In the genomic region with DNA sequence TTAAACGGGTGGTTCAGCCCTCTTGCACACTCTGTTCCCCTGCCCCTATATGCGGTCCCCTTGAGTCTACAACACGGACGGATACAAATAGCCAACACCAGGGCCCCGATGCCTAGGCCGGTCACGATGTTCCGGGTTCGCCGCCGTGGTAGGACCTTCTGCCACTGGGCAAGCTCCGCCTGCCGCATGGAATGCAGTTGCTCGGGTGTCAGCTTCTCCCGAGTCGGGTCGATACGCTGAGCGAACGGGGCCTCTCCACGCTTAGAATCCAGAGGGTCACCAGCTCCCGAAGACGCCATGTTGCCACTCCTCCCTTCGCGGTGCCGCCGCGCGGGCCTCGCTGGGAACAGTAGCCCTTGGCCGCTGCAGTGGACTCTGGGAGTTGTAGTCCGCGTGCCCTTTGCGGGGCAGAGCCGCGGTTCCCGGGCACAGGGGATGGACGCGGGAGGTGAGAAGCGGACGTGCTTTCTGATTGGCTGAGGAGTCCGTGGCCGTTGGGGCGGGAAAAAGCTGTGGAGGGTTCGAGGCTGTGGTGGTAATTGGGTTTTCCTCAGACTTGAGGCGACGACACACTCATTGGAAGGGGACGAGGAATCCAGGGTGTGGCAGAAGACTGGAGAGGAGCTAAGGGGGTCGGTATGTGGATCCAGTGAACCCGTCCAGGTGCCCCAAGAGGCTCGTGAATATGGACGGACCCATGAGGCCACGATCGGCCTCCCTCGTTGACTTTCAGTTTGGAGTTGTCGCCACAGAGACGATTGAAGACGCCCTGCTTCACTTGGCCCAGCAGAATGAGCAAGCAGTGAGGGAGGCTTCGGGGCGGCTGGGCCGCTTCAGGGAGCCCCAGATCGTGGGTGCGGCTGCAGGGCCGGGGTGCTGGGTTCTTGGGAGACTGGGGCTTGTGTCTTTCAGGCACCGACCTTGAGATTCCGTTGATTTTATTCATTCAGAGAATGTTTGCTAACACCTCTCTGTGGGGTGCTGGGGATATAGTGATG, we compare ENCODE assay signal across 8 cellular contexts. TPM values are rescaled to one million over a fixed set of nuclear protein-coding genes. Genes with fewer than 3 reads are reported as not detected.
A peak's percentile ranks its signal among the peaks of the same experiment; 100 is the strongest.
DNase-seq lines count a peak whose midpoint lies in the region; ATAC-seq and TF ChIP-seq lines count a peak whose summit lies in the region.

CNTD1 (plus strand) TSS at position 479 of the 998 bp plus-strand sequence; CDS start at position 686, 207 bp downstream.
A gene with protein sequence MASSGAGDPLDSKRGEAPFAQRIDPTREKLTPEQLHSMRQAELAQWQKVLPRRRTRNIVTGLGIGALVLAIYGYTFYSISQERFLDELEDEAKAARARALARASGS (minus strand): TSS at position 322 of the 998 bp plus-strand sequence. CDS start 23 bp downstream, at position 299.

- peak within 1 kb of the TSS; percentile 44 for H2AK5ac ChIP-seq in trophoblast cell (ENCODE audit: low read length)

- TF ChIP-seq POLR2A in heart left ventricle (IDR thresholded peaks at IDR 0.05), result no peak
- no peak for TF ChIP-seq POLR2A in tibial nerve (IDR thresholded peaks at IDR 0.05)

- peak within 1 kb of the TSS; percentile 96 for H2AFZ ChIP-seq in trophoblast cell (ENCODE audit: insufficient read depth, low read length, poor library complexity)

- TF ChIP-seq CTCF in heart left ventricle (IDR thresholded peaks at IDR 0.05) (peak in 1 of 12 donors; percentile 3), tibial nerve (IDR thresholded peaks at IDR 0.05) (no peak)

- no peak within 1 kb of the TSS for H3K23ac ChIP-seq in trophoblast cell (ENCODE audit: low read length)

- H3K4me1 ChIP-seq in heart left ventricle, result peaks cover 3 to 25% (median 16%) of the 10 kb centered on the region in 12 donors
- peaks cover 4 to 9% of the 10 kb centered on the region in 2 experiments for H3K4me1 ChIP-seq in trophoblast cell (ENCODE audit: control insufficient read depth in 1 of 2, insufficient read depth in 2 of 2, low read length in 2 of 2)
- H3K4me1 ChIP-seq in tibial nerve, result peaks cover 0 to 29% (median 11%) of the 10 kb centered on the region in 4 donors

- H3K36me3 Mint-ChIP-seq in activated naive CD8-positive, alpha-beta T cell treated with anti-CD3 and anti-CD28 coated beads, Interleukin-2, amount 50 U/mL, for 24 hours (ENCODE audit: low read depth), result peaks cover 6% of the 10 kb centered on the region

- intact Hi-C loops in heart left ventricle (cut with DNase I), result no loop called here

- peak within 1 kb of the TSS in 11 of 12 donors; percentile 76 to 89 (median 80) for H3K27ac ChIP-seq in heart left ventricle
- peak within 1 kb of the TSS; percentile 31 for H3K27ac ChIP-seq in trophoblast cell (ENCODE audit: low read depth, low read length)
- H3K27ac ChIP-seq in tibial nerve, result peak within 1 kb of the TSS; percentile 49 to 84 (median 76)

- peak within 1 kb of the TSS; percentile 82 for H3K4ac ChIP-seq in trophoblast cell (ENCODE audit: low read depth, low read length)

- H3K27ac Mint-ChIP-seq in activated naive CD8-positive, alpha-beta T cell treated with anti-CD3 and anti-CD28 coated beads, Interleukin-2, amount 50 U/mL, for 24 hours, result peak within 1 kb of the TSS; percentile 70

- peak; percentile 86 for ATAC-seq in GM21619 (IDR thresholded peaks at IDR 0.05; ENCODE audit: unreplicated experiment)
- peak; percentile 99 for ATAC-seq in activated naive CD8-positive, alpha-beta T cell treated with anti-CD3 and anti-CD28 coated beads, Interleukin-2, amount 50 U/mL, for 24 hours
- peak; percentile 96 to 99 (median 98) for ATAC-seq in heart left ventricle

- H3K4me3 ChIP-seq in heart left ventricle (peak within 1 kb of the TSS; percentile 71 to 96 (median 91)), trophoblast cell (ENCODE audit: low read depth, low read length) (peak within 1 kb of the TSS; percentile 97), tibial nerve (peak within 1 kb of the TSS; percentile 57 to 90 (median 78))

- no peaks in the 10 kb centered on the region for H3K27me3 ChIP-seq in heart left ventricle
- no peaks in the 10 kb centered on the region for H3K27me3 ChIP-seq in trophoblast cell (ENCODE audit: insufficient read depth, low read length)
- no peaks in the 10 kb centered on the region for H3K27me3 ChIP-seq in tibial nerve

- peak in 1 of 2 donors; percentile 77 for TF ChIP-seq EP300 in tibial nerve (IDR thresholded peaks at IDR 0.05)

- peaks cover 2% of the 10 kb centered on the region for H3K27me3 Mint-ChIP-seq in activated naive CD8-positive, alpha-beta T cell treated with anti-CD3 and anti-CD28 coated beads, Interleukin-2, amount 50 U/mL, for 24 hours

- peak within 1 kb of the TSS; percentile 98 for H4K8ac ChIP-seq in trophoblast cell (ENCODE audit: low read depth, low read length)

- H3K9me3 ChIP-seq in heart left ventricle (no peaks in the 10 kb centered on the region), trophoblast cell (ENCODE audit: insufficient read depth, low read depth, low read length) (no peaks in the 10 kb centered on the region), tibial nerve (no peaks in the 10 kb centered on the region)

- H3K9ac ChIP-seq in trophoblast cell (ENCODE audit: low read length), result peak within 1 kb of the TSS; percentile 98

- peak within 1 kb of the TSS; percentile 74 for H2BK120ac ChIP-seq in trophoblast cell (ENCODE audit: insufficient read depth, low read length, poor library complexity)

- 25 to 26% (median 26%) methylated on average over 61 to 66 of the region's 66 CpGs for WGBS in heart left ventricle, 4 donors
- WGBS in trophoblast cell (ENCODE audit: extremely low coverage, insufficient coverage, insufficient read length), result no CpG with 5 or more reads among the region's 66 CpGs
- 30 to 34% methylated on average over 50 to 56 of the region's 66 CpGs for WGBS in tibial nerve, 2 donors

- peak within 1 kb of the TSS; percentile 94 for H3K14ac ChIP-seq in trophoblast cell (ENCODE audit: low read length)

- H3K4me3 Mint-ChIP-seq in activated naive CD8-positive, alpha-beta T cell treated with anti-CD3 and anti-CD28 coated beads, Interleukin-2, amount 50 U/mL, for 24 hours, result peak within 1 kb of the TSS; percentile 89

- peak within 1 kb of the TSS; percentile 97 for H4K12ac ChIP-seq in trophoblast cell (ENCODE audit: low read depth, low read length)

- peak within 1 kb of the TSS; percentile 83 for H3K18ac ChIP-seq in trophoblast cell (ENCODE audit: low read length)

- peaks cover 3% of the 10 kb centered on the region for H3K79me2 ChIP-seq in trophoblast cell (ENCODE audit: control insufficient read depth, insufficient read depth, low read length, poor library complexity)

- H2BK5ac ChIP-seq in trophoblast cell (ENCODE audit: low read depth, low read length, poor library complexity), result peak within 1 kb of the TSS; percentile 29

- peaks cover 0 to 18% (median 4%) of the 10 kb centered on the region in 9 donors for H3K36me3 ChIP-seq in heart left ventricle
- peaks cover 9 to 10% of the 10 kb centered on the region in 2 experiments for H3K36me3 ChIP-seq in trophoblast cell (ENCODE audit: control insufficient read depth in 1 of 2, insufficient read depth in 2 of 2, low read length in 2 of 2)
- H3K36me3 ChIP-seq in tibial nerve, result peaks cover 0 to 27% (median 0%) of the 10 kb centered on the region in 3 donors

- DNase-seq in DMS 273 treated with DMSO at 0.1 percent for 48 hours (lab: John Stamatoyannopoulos, UW) (peak; percentile 76), NCI-H1048 (lab: John Stamatoyannopoulos, UW) (peak; percentile 71), SW 1271 (lab: John Stamatoyannopoulos, UW) (peak; percentile 70 to 76), heart left ventricle (peak; percentile 87 to 93 (median 91)), trophoblast cell (peak; percentile 78 to 90), tibial nerve (ENCODE audit: low spot score in 2 of 2) (peak; percentile 66 to 67)
- DNase-seq in activated naive CD8-positive, alpha-beta T cell treated with anti-CD3 and anti-CD28 coated beads, Interleukin-2, amount 50 U/mL, for 24 hours, result peak; percentile 86

- H3K79me1 ChIP-seq in trophoblast cell (ENCODE audit: low read length), result peaks cover 2% of the 10 kb centered on the region

- peak within 1 kb of the TSS; percentile 71 for H4K91ac ChIP-seq in trophoblast cell (ENCODE audit: low read depth, low read length)

- H3K4me1 Mint-ChIP-seq in activated naive CD8-positive, alpha-beta T cell treated with anti-CD3 and anti-CD28 coated beads, Interleukin-2, amount 50 U/mL, for 24 hours, result peaks cover 18% of the 10 kb centered on the region

- H2BK12ac ChIP-seq in trophoblast cell (ENCODE audit: low read length), result no peak within 1 kb of the TSS

- H3K4me2 ChIP-seq in trophoblast cell (ENCODE audit: low read length), result peak within 1 kb of the TSS; percentile 57

- H3K9me3 Mint-ChIP-seq in activated naive CD8-positive, alpha-beta T cell treated with anti-CD3 and anti-CD28 coated beads, Interleukin-2, amount 50 U/mL, for 24 hours, result peaks cover 4% of the 10 kb centered on the region

RNA-seq across cellular contexts. Expression of gene CNTD1, which starts in this region (rescaled TPM):
- total RNA-seq in heart left ventricle, result not detected
- polyA plus RNA-seq in heart left ventricle, result under 1 TPM; 0.10 to 0.38 TPM
- polyA plus RNA-seq in trophoblast cell (2013), result 0.14 and 0.25 TPM in 2 replicates
- total RNA-seq in tibial nerve, result under 1 TPM in 1 of 4 donors, not detected in 3; 0.22 TPM

RNA-seq across cellular contexts. Expression of the second gene that starts in this region (rescaled TPM):
- total RNA-seq in heart left ventricle, result 10 to 100 TPM; 56.2 to 97.1 (median 71.8) TPM
- polyA plus RNA-seq in heart left ventricle, result 100 to 1,000 TPM; 110 to 136 TPM
- 57.8 and 61.4 TPM in 2 replicates for polyA plus RNA-seq in trophoblast cell (2013)
- total RNA-seq in tibial nerve, result 10 to 100 TPM; 58.2 to 91.7 (median 62.6) TPM

Comparison
In these comparisons a context has a peak if more than half of its experiments do, and no peak if none do; other contexts are left out.
1. Peak in every context shown above with its lines: DNase-seq, ATAC-seq, H3K4me3 ChIP-seq and H3K27ac ChIP-seq.